ENCODE assay signal across 1 cellular context in the genomic region with DNA sequence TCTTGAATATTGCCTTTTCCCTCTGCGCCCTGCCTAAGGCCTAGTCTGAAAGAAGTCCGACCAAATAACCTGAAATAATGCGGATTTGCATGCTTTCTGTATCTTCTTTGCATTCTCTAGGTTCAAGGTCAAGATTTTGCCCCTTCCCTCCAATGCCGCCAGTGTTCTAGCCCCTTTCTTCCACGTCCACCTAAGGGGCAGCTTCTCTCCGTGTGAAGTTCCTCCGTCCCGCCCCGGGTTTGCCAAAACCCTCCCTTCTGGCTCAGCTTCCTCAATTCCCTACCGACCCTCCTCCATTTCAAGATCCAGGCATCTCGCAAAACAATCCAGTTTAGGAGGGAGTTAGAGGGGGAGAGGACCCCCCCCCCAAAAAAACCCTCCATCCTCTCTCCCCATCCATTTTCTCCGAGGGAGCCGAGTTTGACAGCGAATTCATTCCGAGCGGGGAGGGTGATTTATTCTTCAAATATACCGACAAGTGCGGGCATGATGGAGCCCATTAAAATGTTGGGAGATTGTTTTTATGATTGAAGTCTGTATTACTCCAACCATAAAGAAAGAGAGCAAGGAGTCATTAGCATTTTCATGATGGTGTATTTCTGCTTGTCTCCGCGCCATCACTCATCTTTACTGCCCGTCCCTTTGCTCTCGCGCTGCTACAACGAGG.
TF ChIP-seq lines count a peak whose summit lies in the region.

No MANE protein-coding gene starts in this region.

TF ChIP-seq in liver, 16 proteins besides CTCF, POLR2A, EP300 and RAD21:
- no peak for TF ChIP-seq HNF4G (IDR thresholded peaks at IDR 0.05)
- TF ChIP-seq, protein P1, sequence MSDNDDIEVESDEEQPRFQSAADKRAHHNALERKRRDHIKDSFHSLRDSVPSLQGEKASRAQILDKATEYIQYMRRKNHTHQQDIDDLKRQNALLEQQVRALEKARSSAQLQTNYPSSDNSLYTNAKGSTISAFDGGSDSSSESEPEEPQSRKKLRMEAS (IDR thresholded peaks at IDR 0.05) = no peak
